In genomic region chr1:17148950-17149608, GRCh38 we compare ENCODE assay signal across 30 cellular contexts. TPM values are rescaled to one million over a fixed set of nuclear protein-coding genes. Genes with fewer than 3 reads are reported as not detected.
A peak's percentile ranks its signal among the peaks of the same experiment; 100 is the strongest.
DNase-seq lines count a peak whose midpoint lies in the region; ATAC-seq and TF ChIP-seq lines count a peak whose summit lies in the region.
"Had no signal": no experiment of that assay in that cellular context is flagged by ENCODE, and none has a peak within 500 bp of the region (broad histone marks: within the 10 kb centered on the region; RNA-seq: fewer than 3 reads in every experiment).

No MANE protein-coding gene starts in this region.

- H4K20me1 ChIP-seq in GM23248 (ENCODE audit: insufficient read depth): no peaks in the 10 kb centered on the region

- H3K9me2 ChIP-seq in GM23248 (ENCODE audit: insufficient read depth): no peaks in the 10 kb centered on the region

- H3K27ac ChIP-seq in GM23248 (no peak overlapping the region), esophagus squamous epithelium (peak overlapping the region in 3 of 4 donors; percentile 11 to 71 (median 69))
- H3K27ac ChIP-seq: epithelial cell of prostate, foreskin keratinocyte, Peyer's patch, sigmoid colon, tibial artery had no signal

- no peak overlapping the region for H3K4me2 ChIP-seq in GM23248 (ENCODE audit: unreplicated experiment)
- peak overlapping the region; percentile 23 for H3K4me2 ChIP-seq in skeletal muscle satellite cell (ENCODE audit: low read length)

- TF ChIP-seq POLR2A in esophagus squamous epithelium (IDR thresholded peaks at IDR 0.05): no peak

- H3K9ac ChIP-seq in GM23248 (no peak overlapping the region), skeletal muscle satellite cell (ENCODE audit: low read depth, low read length) (no peak overlapping the region)

- 26 to 36% methylated on average over 35 to 50 of the region's 50 CpGs for WGBS in GM23248 (ENCODE audit: low coverage in 1 of 2, low lambda C conversion rate in 2 of 2, missing lambda C conversion rate in 2 of 2), 2 experiments
- WGBS in esophagus squamous epithelium, 2 donors: 38 to 50% methylated on average over 16 to 17 of the region's 50 CpGs

- H3F3A ChIP-seq in GM23248 (ENCODE audit: insufficient read depth): no peaks in the 10 kb centered on the region

- H3K4me1 ChIP-seq in GM23248 (ENCODE audit: insufficient read depth) (no peaks in the 10 kb centered on the region), esophagus squamous epithelium (peaks cover 0 to 36% (median 0%) of the 10 kb centered on the region in 3 donors), skeletal muscle satellite cell (ENCODE audit: control insufficient read depth, insufficient read depth, low read length) (no peaks in the 10 kb centered on the region)
- H3K4me1 ChIP-seq: Peyer's patch, sigmoid colon, tibial artery had no signal

- DNase-seq in GM23248 (peak; percentile 33), RPMI7951 (ENCODE audit: low read depth) (peak; percentile 60), esophagus squamous epithelium (lab: John Stamatoyannopoulos, UW) (no peak), posterior cingulate gyrus (no peak), DMS 273 (lab: John Stamatoyannopoulos, UW; ENCODE audit: unreplicated experiment) (no peak)
- DNase-seq: activated CD4-positive, alpha-beta T cell treated with anti-CD3 and anti-CD28 coated beads, Interleukin-2, amount 10 ng/mL, durations not matched to agents 7 days and 5 days; activated effector memory CD4-positive, alpha-beta T cell treated with anti-CD3 and anti-CD28 coated beads, Interleukin-2, amount 50 U/mL, for 16 hours; activated naive CD8-positive, alpha-beta T cell treated with anti-CD3 and anti-CD28 coated beads for 36 hours; activated T-cell treated with anti-CD3 and anti-CD28 coated beads, Interleukin-2, amount 50 U/mL, for 1 hour; DMS53; effector CD4-positive, alpha-beta T cell; foreskin keratinocyte; head of caudate nucleus; KG1; kidney; MG63; NCI-H2029; NCI-H526; Peyer's patch; SHP77 treated with DMSO at 0.1 percent for 48 hours; sigmoid colon; stimulated activated CD4-positive, alpha-beta T cell treated with anti-CD3 and anti-CD28 coated beads, Interleukin-4, amount 100 ng/mL, for 24 hours; tibial artery had no signal

- no peaks in the 10 kb centered on the region for H3K79me2 ChIP-seq in GM23248 (ENCODE audit: insufficient read depth)

- no peaks in the 10 kb centered on the region for H3K36me3 ChIP-seq in GM23248 (ENCODE audit: low read depth)
- H3K36me3 ChIP-seq in esophagus squamous epithelium: no peaks in the 10 kb centered on the region
- H3K36me3 ChIP-seq in skeletal muscle satellite cell (ENCODE audit: insufficient read depth, low read length): no peaks in the 10 kb centered on the region
- H3K36me3 ChIP-seq: MG63, Peyer's patch, sigmoid colon, tibial artery had no signal

- H3K27me3 ChIP-seq in GM23248 (replicated peaks; ENCODE audit: insufficient read depth): no peaks in the 10 kb centered on the region
- peaks cover 0 to 59% (median 9%) of the 10 kb centered on the region in 4 donors for H3K27me3 ChIP-seq in esophagus squamous epithelium
- no peaks in the 10 kb centered on the region for H3K27me3 ChIP-seq in skeletal muscle satellite cell (ENCODE audit: control insufficient read depth, insufficient read depth, low read length)
- H3K27me3 ChIP-seq: foreskin keratinocyte, MG63 had no signal

- 0 out of 2 replicates have a peak overlapping the region, but pooled peaks have one; percentile 37 for H2AFZ ChIP-seq in GM23248

- no peak for ATAC-seq in GM21723 (IDR thresholded peaks at IDR 0.05; ENCODE audit: unreplicated experiment)
- ATAC-seq: foreskin keratinocyte had no signal

- H3K4me3 ChIP-seq in GM23248 (no peak overlapping the region), esophagus squamous epithelium (no peak overlapping the region), skeletal muscle satellite cell (ENCODE audit: low read length) (no peak overlapping the region)
- H3K4me3 ChIP-seq: MG63, Peyer's patch, sigmoid colon, tibial artery had no signal

- H3K9me3 ChIP-seq in GM23248 (ENCODE audit: low read depth) (no peaks in the 10 kb centered on the region), esophagus squamous epithelium (peaks cover 0 to 24% (median 13%) of the 10 kb centered on the region in 3 donors), skeletal muscle satellite cell (replicated peaks; ENCODE audit: low read length) (peaks cover 5% of the 10 kb centered on the region)

- intact Hi-C loops in esophagus squamous epithelium (cut with DNase I): no loop called here
- intact Hi-C loops in posterior cingulate gyrus (cut with DNase I): no loop called here

- in situ Hi-C loops in GM23248 (cut with MboI): no loop called here

- no peak for TF ChIP-seq CTCF in esophagus squamous epithelium (IDR thresholded peaks at IDR 0.05)

RNA-seq across cellular contexts. Expression of gene PADI2, which starts 29.8 kb away (rescaled TPM):
- 0.13 and 0.22 TPM in 2 replicates for total RNA-seq in GM23248 (2014; rRNA removed; shearing (Covaris generic))
- polyA plus RNA-seq in GM23248 (2016; fragmentation: Nextera tagmentation; extraction: Ambion mirVana): 0.08 and 0.11 TPM in 2 replicates
- 2.9 and 4.1 TPM in 2 replicates for total RNA-seq in RPMI7951 (2014; rRNA removed; shearing (Covaris generic))
- 1 to 10 TPM in 2 of 4 donors, under 1 TPM in 2; 0.57 to 2.1 (median 1.1) TPM for total RNA-seq in esophagus squamous epithelium
- under 0.01 TPM in 1 of 2 replicates, not detected in the other for total RNA-seq in skeletal muscle satellite cell (2012; rRNA removed)
- polyA plus RNA-seq: AG04450 had no signal

RNA-seq across cellular contexts. Expression of gene PADI1, which starts 55.8 kb away (rescaled TPM):
- total RNA-seq in GM23248 (2014; rRNA removed; shearing (Covaris generic)): under 0.01 TPM in 1 of 2 replicates, not detected in the other
- 0.11 and 0.14 TPM in 2 replicates for polyA plus RNA-seq in GM23248 (2016; fragmentation: Nextera tagmentation; extraction: Ambion mirVana)
- 1.9 and 2.4 TPM in 2 replicates for total RNA-seq in RPMI7951 (2014; rRNA removed; shearing (Covaris generic))
- total RNA-seq in esophagus squamous epithelium: 100 to 1,000 TPM in 2 of 4 donors, 10 to 100 TPM in 2; 45.3 to 121 (median 75.1) TPM
- total RNA-seq in skeletal muscle satellite cell (2012; rRNA removed): not detected in 2 replicates
- total RNA-seq: activated CD4-positive, alpha-beta T cell treated with anti-CD3 and anti-CD28 coated beads, Interleukin-2, amount 10 ng/mL, durations not matched to agents 7 days and 5 days; activated naive CD8-positive, alpha-beta T cell treated with anti-CD3 and anti-CD28 coated beads for 36 hours; G401; mesothelial cell of epicardium; Peyer's patch; progenitor cell of endocrine pancreas; sigmoid colon had no signal
- polyA plus RNA-seq: AG04450 had no signal

Comparison
In these comparisons a context has a peak if more than half of its experiments do, and no peak if none do; other contexts are left out.
1. DNase-seq: peak in GM23248 (single experiment) and RPMI7951 (single experiment); none in esophagus squamous epithelium (single experiment), posterior cingulate gyrus (0 of 10) and DMS 273 (single experiment).
2. RNA of gene PADI1, which starts 55.8 kb away (total RNA-seq): 45.3 to 121 TPM in esophagus squamous epithelium; 1.9 to 2.4 TPM in RPMI7951 and under 0.01 TPM in GM23248; every median in the first group is over 10 times any median in the second.